In genomic region chr11:612201-612960, GRCh38 we compare ENCODE assay signal across 8 cellular contexts. TPM values are rescaled to one million over a fixed set of nuclear protein-coding genes. Genes with fewer than 3 reads are reported as not detected.
DNase-seq lines count a peak whose midpoint lies in the region; ATAC-seq and TF ChIP-seq lines count a peak whose summit lies in the region.

No MANE protein-coding gene starts in this region.

- intact Hi-C loops in mammary epithelial cell (cut with micrococcal nuclease), result loop anchor here (1.0 kb wide), 1 partner anchor 52 kb away; the partner anchor contains the start of genes LMNTD2 and RASSF7

- H3K9me3 ChIP-seq in Loucy (ENCODE audit: insufficient read depth, low read depth, low read length) (no peaks in the 10 kb centered on the region), mammary epithelial cell (replicated peaks; ENCODE audit: insufficient read depth, low read length) (no peaks in the 10 kb centered on the region)

- TF ChIP-seq CTCF in Loucy (conservative IDR thresholded peaks at IDR 0.05; ENCODE audit: low read length) (peak; percentile 30; the same call in 1 of the 2 replicates), mammary epithelial cell (conservative IDR thresholded peaks at IDR 0.05 in 1 of 2, IDR thresholded peaks at IDR 0.05 in 1 of 2; ENCODE audit: extremely low read depth in 1 of 2, insufficient read depth in 1 of 2, low read depth in 1 of 2, low read length in 2 of 2) (peak; percentile 24 to 26), nephron (IDR thresholded peaks at IDR 0.05; ENCODE audit: unreplicated experiment in 3 of 3) (peak in 1 of 3 experiments; percentile 21)

- peak; percentile 48 for DNase-seq in EL
- DNase-seq in mammary epithelial cell, result no peak
- DNase-seq in HuH-7.5 (ENCODE audit: low spot score), result no peak
- DNase-seq in amygdala (lab: John Stamatoyannopoulos, UW), result no peak

- H3K27me3 Mint-ChIP-seq in nephron (ENCODE audit: low read depth), result no peaks in the 10 kb centered on the region

- peak overlapping the region; percentile 18 to 70 (median 44) for H3K4me3 Mint-ChIP-seq in nephron

- H3K27ac Mint-ChIP-seq in nephron, result peak overlapping the region; percentile 32 to 82 (median 44)

- H3K9ac ChIP-seq in Loucy (ENCODE audit: low read depth, low read length, poor library complexity, severe bottlenecking) (no peak overlapping the region), mammary epithelial cell (ENCODE audit: insufficient read depth, low read length) (no peak overlapping the region)

- H3K4me1 ChIP-seq in Loucy (ENCODE audit: insufficient read depth, low read length, poor library complexity, severe bottlenecking) (peaks cover 4% of the 10 kb centered on the region), mammary epithelial cell (ENCODE audit: insufficient read depth, low read length) (peaks cover 22% of the 10 kb centered on the region)

- no peaks in the 10 kb centered on the region for H3K9me3 Mint-ChIP-seq in nephron

- no TSS peak for BruUV-seq in mammary epithelial cell (replicated peaks; lab: Mats Ljungman, UMichigan)

- in situ Hi-C loops in mammary epithelial cell (cut with MboI; ENCODE audit: low sequenced_read_pairs in 2 of 2), result no loop called here

- dilution Hi-C loops in mammary epithelial cell (cut with HindIII; ENCODE audit: low sequenced_read_pairs), result loop anchor here (5.0 kb wide), 2 partner anchors 45 to 50 kb away; no protein-coding TSS in a partner anchor

- 70% methylated on average over 11 of the region's 27 CpGs for WGBS in mammary epithelial cell (ENCODE audit: low coverage, missing lambda C conversion rate)

- H3F3A ChIP-seq in Loucy (ENCODE audit: low read depth), result no peaks in the 10 kb centered on the region

- no peaks in the 10 kb centered on the region for H3K27me3 ChIP-seq in Loucy (ENCODE audit: insufficient read depth, low read length, poor library complexity, severe bottlenecking)
- H3K27me3 ChIP-seq in mammary epithelial cell (ENCODE audit: insufficient read depth, low read length), result no peaks in the 10 kb centered on the region

- H3K36me3 Mint-ChIP-seq in nephron (ENCODE audit: low read depth), result peaks cover 20% of the 10 kb centered on the region

- H3K79me2 ChIP-seq in Loucy (ENCODE audit: insufficient read depth, low read length) (no peaks in the 10 kb centered on the region), mammary epithelial cell (ENCODE audit: insufficient read depth, low read length) (peaks cover 28% of the 10 kb centered on the region)

- peaks cover 14% of the 10 kb centered on the region for H3K4me1 Mint-ChIP-seq in nephron

- H3K4me3 ChIP-seq in Loucy (ENCODE audit: low read length, poor library complexity, severe bottlenecking) (no peak overlapping the region), mammary epithelial cell (replicated peaks in 1 of 3; ENCODE audit: insufficient read depth in 1 of 3, low read depth in 2 of 3, low read length in 3 of 3) (no peak overlapping the region)

- H3K4me2 ChIP-seq in Loucy (ENCODE audit: low read depth, low read length, poor library complexity, severe bottlenecking) (no peak overlapping the region), mammary epithelial cell (ENCODE audit: insufficient read depth, low read depth, low read length) (no peak overlapping the region)

- CTCF ChIA-PET in mammary epithelial cell (lab: Charles Lee; ENCODE audit: low non-redundant PET), result interaction anchor here (0.7 kb wide), 1 partner anchor 86 kb away, joined by 7 read pairs; no protein-coding TSS in a partner anchor

- ATAC-seq in HG03039 (IDR thresholded peaks at IDR 0.05; ENCODE audit: unreplicated experiment), result no peak
- no peak for ATAC-seq in GM21447 (IDR thresholded peaks at IDR 0.05; ENCODE audit: unreplicated experiment)

- peaks cover 13% of the 10 kb centered on the region for H4K20me1 ChIP-seq in Loucy (ENCODE audit: insufficient read depth, low read length, poor library complexity, severe bottlenecking)
- H4K20me1 ChIP-seq in mammary epithelial cell (ENCODE audit: insufficient read depth, low read length), result no peaks in the 10 kb centered on the region

- H2AFZ ChIP-seq in Loucy (ENCODE audit: low read length) (no peak overlapping the region), mammary epithelial cell (ENCODE audit: low read depth, low read length) (no peak overlapping the region)

- H3K36me3 ChIP-seq in Loucy (ENCODE audit: insufficient read depth, low read length) (peaks cover 58% of the 10 kb centered on the region; the same call in 1 of the 2 replicates), mammary epithelial cell (ENCODE audit: insufficient read depth, low read length) (peaks cover 12% of the 10 kb centered on the region)

- no peak overlapping the region for H3K27ac ChIP-seq in mammary epithelial cell (ENCODE audit: insufficient read depth, low read depth, low read length)

- no peaks in the 10 kb centered on the region for H3K9me2 ChIP-seq in Loucy (replicated peaks; ENCODE audit: low read depth, low read length)

RNA-seq across cellular contexts. Expression of gene IRF7, which starts 3.4 kb away (rescaled TPM):
- 1 to 10 TPM; 1.0 to 4.4 TPM for total RNA-seq in mammary epithelial cell
- polyA plus RNA-seq in mammary epithelial cell, result 1.4 TPM
- not detected for polyA minus RNA-seq in mammary epithelial cell

RNA-seq across cellular contexts. Expression of gene CDHR5, which starts 12.4 kb away (rescaled TPM):
- total RNA-seq in mammary epithelial cell, result not detected
- polyA plus RNA-seq in mammary epithelial cell, result not detected
- not detected for polyA minus RNA-seq in mammary epithelial cell

RNA-seq across cellular contexts. Expression of gene SCT, which starts 14.6 kb away (rescaled TPM):
- not detected for total RNA-seq in mammary epithelial cell
- not detected for polyA plus RNA-seq in mammary epithelial cell
- not detected for polyA minus RNA-seq in mammary epithelial cell

RNA-seq across cellular contexts. Expression of gene DRD4, which starts 24.7 kb away (rescaled TPM):
- 1 to 10 TPM in 1 of 2 donors, not detected in 1; 1.3 TPM for total RNA-seq in mammary epithelial cell
- not detected for polyA plus RNA-seq in mammary epithelial cell
- polyA minus RNA-seq in mammary epithelial cell, result not detected

RNA-seq across cellular contexts. Expression of gene PHRF1, which starts 36.1 kb away (rescaled TPM):
- 10 to 100 TPM; 20.8 to 41.4 TPM for total RNA-seq in mammary epithelial cell
- 15.6 TPM for polyA plus RNA-seq in mammary epithelial cell
- 18.6 TPM for polyA minus RNA-seq in mammary epithelial cell
